ENCODE assay signal across 20 cellular contexts in genomic region chr10:3813267-3813666, GRCh38. TPM values are rescaled to one million over a fixed set of nuclear protein-coding genes. Genes with fewer than 3 reads are reported as not detected.
DNase-seq lines count a peak whose midpoint lies in the region; ATAC-seq and TF ChIP-seq lines count a peak whose summit lies in the region.
"Had no signal": no experiment of that assay in that cellular context is flagged by ENCODE, and none has a peak within 500 bp of the region (broad histone marks: within the 10 kb centered on the region; RNA-seq: fewer than 3 reads in every experiment).

No MANE protein-coding gene starts in this region.

- no peaks in the 10 kb centered on the region for H3K27me3 Mint-ChIP-seq in activated naive CD4-positive, alpha-beta T cell treated with anti-CD3 and anti-CD28 coated beads for 36 hours (ENCODE audit: low read depth)
- no peaks in the 10 kb centered on the region for H3K27me3 Mint-ChIP-seq in GM23338 (ENCODE audit: insufficient read depth, low read depth, poor library complexity)

- intact Hi-C loops in activated naive CD4-positive, alpha-beta T cell treated with anti-CD3 and anti-CD28 coated beads for 36 hours (cut with micrococcal nuclease): no loop called here
- intact Hi-C loops in esophagus muscularis mucosa (cut with DNase I): no loop called here

- no peak for TF ChIP-seq EP300 in esophagus muscularis mucosa (IDR thresholded peaks at IDR 0.05)

- no peak overlapping the region for H3K4me3 Mint-ChIP-seq in activated naive CD4-positive, alpha-beta T cell treated with anti-CD3 and anti-CD28 coated beads for 36 hours
- peak overlapping the region; percentile 4 for H3K4me3 Mint-ChIP-seq in stimulated activated effector memory CD8-positive, alpha-beta T cell treated with anti-CD3 and anti-CD28 coated beads, Interleukin-12 subunit alpha, Interleukin-12 subunit beta, amount 100 ng/mL, for 72 hours
- H3K4me3 Mint-ChIP-seq in GM23338: no peak overlapping the region
- H3K4me3 Mint-ChIP-seq: CD8-positive, alpha-beta T cell; endodermal cell; WTC11 had no signal

- no peaks in the 10 kb centered on the region for H3K9me3 Mint-ChIP-seq in activated naive CD4-positive, alpha-beta T cell treated with anti-CD3 and anti-CD28 coated beads for 36 hours
- no peaks in the 10 kb centered on the region for H3K9me3 Mint-ChIP-seq in stimulated activated effector memory CD8-positive, alpha-beta T cell treated with anti-CD3 and anti-CD28 coated beads, Interleukin-12 subunit alpha, Interleukin-12 subunit beta, amount 100 ng/mL, for 72 hours
- H3K9me3 Mint-ChIP-seq in GM23338: no peaks in the 10 kb centered on the region; the same call in 2 of the 3 replicates
- H3K9me3 Mint-ChIP-seq: CD8-positive, alpha-beta T cell had no signal

- WGBS in esophagus muscularis mucosa: 95% methylated on average over 4 of the region's 4 CpGs

- no peak for DNase-seq in activated naive CD4-positive, alpha-beta T cell treated with anti-CD3 and anti-CD28 coated beads for 36 hours
- DNase-seq in activated naive CD4-positive, alpha-beta T cell (lab: John Stamatoyannopoulos, UW): no peak
- DNase-seq in RWPE2 (ENCODE audit: low spot score) (no peak), esophagus muscularis mucosa (ENCODE audit: extremely low spot score) (peak; percentile 37), DMS 273 treated with DMSO at 0.1 percent for 48 hours (lab: John Stamatoyannopoulos, UW) (no peak), GM23338 (ENCODE audit: low spot score) (no peak), NCI-H1048 (lab: John Stamatoyannopoulos, UW) (no peak)
- DNase-seq in stimulated activated effector memory CD8-positive, alpha-beta T cell treated with anti-CD3 and anti-CD28 coated beads, Interleukin-12 subunit alpha, Interleukin-12 subunit beta, amount 100 ng/mL, for 72 hours (ENCODE audit: low spot score in 2 of 2): peak in 1 of 2 donors; percentile 40
- DNase-seq: ACHN; CD8-positive, alpha-beta T cell; cerebellar nuclear complex; endodermal cell; left ventricle myocardium inferior; NCI-H1417 treated with DMSO at 0.1 percent for 48 hours; NCI-H2227 treated with DMSO at 0.1 percent for 48 hours; spleen; stimulated activated naive CD4-positive, alpha-beta T cell; uterus had no signal

- H3K9me2 ChIP-seq in GM23338 (ENCODE audit: insufficient read depth): 0 out of 2 replicates have a peak, but pooled peaks cover 2% of the 10 kb centered on the region

- H3K27me3 ChIP-seq in RWPE2 (ENCODE audit: insufficient read depth, poor library complexity, severe bottlenecking): no peaks in the 10 kb centered on the region
- H3K27me3 ChIP-seq in esophagus muscularis mucosa: no peaks in the 10 kb centered on the region
- H3K27me3 ChIP-seq in GM23338 (ENCODE audit: insufficient read depth): no peaks in the 10 kb centered on the region
- H3K27me3 ChIP-seq: spleen, uterus had no signal

- H3K36me3 ChIP-seq in RWPE2 (ENCODE audit: low read depth) (no peaks in the 10 kb centered on the region), esophagus muscularis mucosa (no peaks in the 10 kb centered on the region), GM23338 (ENCODE audit: insufficient read depth) (no peaks in the 10 kb centered on the region)
- H3K36me3 ChIP-seq: left ventricle myocardium inferior, spleen, uterus had no signal

- peaks cover 58% of the 10 kb centered on the region for H3K4me1 Mint-ChIP-seq in activated naive CD4-positive, alpha-beta T cell treated with anti-CD3 and anti-CD28 coated beads for 36 hours (ENCODE audit: low read depth)
- peaks cover 75% of the 10 kb centered on the region for H3K4me1 Mint-ChIP-seq in stimulated activated effector memory CD8-positive, alpha-beta T cell treated with anti-CD3 and anti-CD28 coated beads, Interleukin-12 subunit alpha, Interleukin-12 subunit beta, amount 100 ng/mL, for 72 hours
- peaks cover 4% of the 10 kb centered on the region; the same call in 2 of the 3 replicates for H3K4me1 Mint-ChIP-seq in GM23338

- no peaks in the 10 kb centered on the region for H3K36me3 Mint-ChIP-seq in activated naive CD4-positive, alpha-beta T cell treated with anti-CD3 and anti-CD28 coated beads for 36 hours (ENCODE audit: low read depth)
- H3K36me3 Mint-ChIP-seq in stimulated activated effector memory CD8-positive, alpha-beta T cell treated with anti-CD3 and anti-CD28 coated beads, Interleukin-12 subunit alpha, Interleukin-12 subunit beta, amount 100 ng/mL, for 72 hours: peaks cover 21% of the 10 kb centered on the region
- H3K36me3 Mint-ChIP-seq in GM23338 (ENCODE audit: low read depth): no peaks in the 10 kb centered on the region
- H3K36me3 Mint-ChIP-seq: CD8-positive, alpha-beta T cell; WTC11 had no signal

- H3K9me3 ChIP-seq in RWPE2 (ENCODE audit: severe bottlenecking) (no peaks in the 10 kb centered on the region), esophagus muscularis mucosa (no peaks in the 10 kb centered on the region)
- H3K9me3 ChIP-seq: left ventricle myocardium inferior, spleen, uterus had no signal

- peak overlapping the region; percentile 100 for H3K27ac ChIP-seq in RWPE2 (ENCODE audit: poor library complexity, severe bottlenecking)
- no peak overlapping the region for H3K27ac ChIP-seq in esophagus muscularis mucosa (replicated peaks in 1 of 4)
- no peak overlapping the region for H3K27ac ChIP-seq in GM23338 (ENCODE audit: low read depth)
- H3K27ac ChIP-seq: KMS-11, spleen, uterus had no signal

- no peaks in the 10 kb centered on the region for H3F3A ChIP-seq in GM23338 (replicated peaks; ENCODE audit: low read depth)

- no peaks in the 10 kb centered on the region for H3K79me2 ChIP-seq in GM23338 (replicated peaks; ENCODE audit: insufficient read depth)

- H3K4me1 ChIP-seq in RWPE2 (ENCODE audit: insufficient read depth, poor library complexity, severe bottlenecking) (peaks cover 34% of the 10 kb centered on the region), esophagus muscularis mucosa (peaks cover 34 to 40% (median 38%) of the 10 kb centered on the region in 4 donors), GM23338 (ENCODE audit: insufficient read depth) (no peaks in the 10 kb centered on the region)
- H3K4me1 ChIP-seq: uterus had no signal

- TF ChIP-seq CTCF in RWPE2 (IDR thresholded peaks at IDR 0.05; ENCODE audit: poor library complexity, severe bottlenecking) (no peak), esophagus muscularis mucosa (IDR thresholded peaks at IDR 0.05) (no peak), GM23338 (conservative IDR thresholded peaks at IDR 0.05; ENCODE audit: low read depth in 2 of 2) (no peak)

- H3K4me2 ChIP-seq in GM23338: no peak overlapping the region

- no peak for TF ChIP-seq POLR2A in esophagus muscularis mucosa (IDR thresholded peaks at IDR 0.05; ENCODE audit: low read depth)

- peak overlapping the region; percentile 43 for H3K27ac Mint-ChIP-seq in activated naive CD4-positive, alpha-beta T cell treated with anti-CD3 and anti-CD28 coated beads for 36 hours
- H3K27ac Mint-ChIP-seq in stimulated activated effector memory CD8-positive, alpha-beta T cell treated with anti-CD3 and anti-CD28 coated beads, Interleukin-12 subunit alpha, Interleukin-12 subunit beta, amount 100 ng/mL, for 72 hours: peak overlapping the region; percentile 30
- no peak overlapping the region for H3K27ac Mint-ChIP-seq in GM23338
- H3K27ac Mint-ChIP-seq: CD8-positive, alpha-beta T cell; endodermal cell; WTC11 had no signal

- ATAC-seq in RWPE2 (ENCODE audit: low read depth): no peak
- no peak for ATAC-seq in stimulated activated effector memory CD8-positive, alpha-beta T cell treated with anti-CD3 and anti-CD28 coated beads, Interleukin-12 subunit alpha, Interleukin-12 subunit beta, amount 100 ng/mL, for 72 hours
- ATAC-seq in GM23338: no peak
- ATAC-seq: CD8-positive, alpha-beta T cell; WTC11 had no signal

- CTCF ChIA-PET in activated naive CD4-positive, alpha-beta T cell treated with anti-CD3 and anti-CD28 coated beads for 36 hours (lab: Charles Lee): no interaction called here

- H4K20me1 ChIP-seq in GM23338 (replicated peaks; ENCODE audit: insufficient read depth): no peaks in the 10 kb centered on the region

- H2AFZ ChIP-seq in GM23338: no peak overlapping the region

- H3K4me3 ChIP-seq in RWPE2 (ENCODE audit: severe bottlenecking) (no peak overlapping the region), esophagus muscularis mucosa (no peak overlapping the region), GM23338 (no peak overlapping the region)
- H3K4me3 ChIP-seq: left ventricle myocardium inferior, spleen, uterus had no signal

TF ChIP-seq in GM23338, 12 proteins besides CTCF, POLR2A, EP300 and RAD21 (continues in another document):
- TF ChIP-seq ETS1 (IDR thresholded peaks at IDR 0.05): no peak
- TF ChIP-seq EZH2phosphoT487 (IDR thresholded peaks at IDR 0.05; ENCODE audit: unreplicated experiment): no peak
- TF ChIP-seq EZH2 (IDR thresholded peaks at IDR 0.05; ENCODE audit: low read depth, unreplicated experiment): no peak
- no peak for TF ChIP-seq NANOG (IDR thresholded peaks at IDR 0.05; ENCODE audit: borderline replicate concordance)
- TF ChIP-seq STAT1 (IDR thresholded peaks at IDR 0.05; ENCODE audit: unreplicated experiment): no peak
- TF ChIP-seq CREB1 (CRISPR knock-in tag; IDR thresholded peaks at IDR 0.05; ENCODE audit: low read depth): no peak

RNA-seq across cellular contexts. Expression of gene KLF6, which starts 28.3 kb away (rescaled TPM):
- 10 to 100 TPM; 78.9 to 82.1 TPM for total RNA-seq in activated naive CD4-positive, alpha-beta T cell treated with anti-CD3 and anti-CD28 coated beads for 36 hours
- total RNA-seq in esophagus muscularis mucosa: 100 to 1,000 TPM; 114 to 145 (median 123) TPM
- 18.0 and 19.6 TPM in 2 replicates for total RNA-seq in GM23338 (2014; rRNA removed; shearing (Covaris generic))
- polyA plus RNA-seq in GM23338 (2016; fragmentation: Nextera tagmentation; extraction: Ambion mirVana): 25.7 and 35.4 TPM in 2 replicates
